In genomic region chr16:1964506-1965471, GRCh38 we compare ENCODE assay signal across 1 cellular context.
TF ChIP-seq lines count a peak whose summit lies in the region.

RPS2 (minus strand) TSS chr16:1964826; CDS start chr16:1964625, 201 bp downstream.

TF ChIP-seq in GM23338, 12 proteins besides CTCF, POLR2A, EP300 and RAD21 (continued from another document):
- peak; percentile 41 for TF ChIP-seq REST (IDR thresholded peaks at IDR 0.05; ENCODE audit: unreplicated experiment)
- peak; percentile 74; the same call in 1 of the 2 replicates for TF ChIP-seq ETS1 (IDR thresholded peaks at IDR 0.05)
- no peak for TF ChIP-seq ZNF114 (CRISPR knock-in tag; IDR thresholded peaks at IDR 0.05)
- TF ChIP-seq ZNF462 (CRISPR knock-in tag; IDR thresholded peaks at IDR 0.05): no peak
